In the genomic region with DNA sequence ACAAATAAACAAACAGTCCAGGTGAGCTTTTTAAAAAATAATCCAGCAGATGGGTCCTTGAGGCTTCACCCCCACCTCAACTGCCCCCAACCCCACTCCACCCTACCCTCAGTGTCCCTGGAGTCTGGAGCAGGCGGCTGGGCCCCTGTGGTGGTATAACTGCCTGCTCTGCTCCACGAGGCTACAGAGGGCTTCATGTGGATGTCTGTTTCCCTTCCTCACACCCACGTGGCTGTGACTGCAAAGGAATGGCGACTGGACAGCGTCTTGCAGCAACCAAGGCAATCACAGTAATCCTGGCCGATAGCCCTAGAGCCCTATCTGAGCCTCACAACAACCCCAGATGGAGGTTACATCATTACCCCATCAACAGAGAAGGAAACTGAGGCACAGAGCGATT, we compare ENCODE assay signal across 37 cellular contexts.
"Had no signal": no experiment of that assay in that cellular context is flagged by ENCODE, and none has a peak within 500 bp of the region (broad histone marks: within the 10 kb centered on the region; RNA-seq: fewer than 3 reads in every experiment).

No MANE protein-coding gene starts in this region.

- H3K36me3 ChIP-seq: adrenal gland, brain microvascular endothelial cell, breast epithelium had no signal

- H3K4me1 Mint-ChIP-seq: activated B cell treated with CpG ODN at 0.5 μM for 24 hours; activated CD4-positive, alpha-beta T cell treated with anti-CD3 and anti-CD28 coated beads, Interleukin-2, amount 10 ng/mL, durations not matched to agents 24 days and 14 days; activated naive CD8-positive, alpha-beta T cell treated with anti-CD3 and anti-CD28 coated beads for 36 hours; activated T-helper 17 cell treated with anti-CD3 and anti-CD28 coated beads, Interleukin-2, amount 50 U/mL, for 72 hours had no signal

- FAIRE-seq: astrocyte, TTC549 had no signal

- H3K27me3 Mint-ChIP-seq: activated CD4-positive, alpha-beta T cell treated with anti-CD3 and anti-CD28 coated beads, Interleukin-2, amount 10 ng/mL, durations not matched to agents 24 days and 14 days had no signal

- H3K27ac Mint-ChIP-seq: activated B cell treated with CpG ODN at 0.5 μM for 24 hours; activated CD4-positive, alpha-beta memory T cell treated with anti-CD3 and anti-CD28 coated beads for 36 hours; activated CD4-positive, alpha-beta T cell treated with anti-CD3 and anti-CD28 coated beads, Interleukin-2, amount 10 ng/mL, durations not matched to agents 24 days and 14 days; activated CD8-positive, alpha-beta T cell treated with anti-CD3 and anti-CD28 coated beads for 36 hours; activated naive CD4-positive, alpha-beta T cell treated with anti-CD3 and anti-CD28 coated beads for 36 hours; activated naive CD4-positive, alpha-beta T cell treated with anti-CD3 and anti-CD28 coated beads, Interleukin-2, amount 50 U/mL, for 72 hours; activated naive CD8-positive, alpha-beta T cell treated with anti-CD3 and anti-CD28 coated beads for 36 hours; activated T-cell treated with anti-CD3 and anti-CD28 coated beads, Interleukin-2, amount 50 U/mL, for 72 hours; activated T-helper 1 cell treated with anti-CD3 and anti-CD28 coated beads, Interleukin-12 subunit alpha, Interleukin-12 subunit beta, Interleukin-2, Interleukin-4 antibody, amounts not matched to agents 30 ng/mL and 10 ng/mL and 1 ng/mL, durations not matched to agents 14 hours and 24 hours and 36 hours; activated T-helper 17 cell treated with anti-CD3 and anti-CD28 coated beads, Interleukin-2, amount 50 U/mL, for 72 hours; T-helper 2 cell treated with Interferon-gamma antibody and Interleukin-4, amounts not matched to agents 5 μg/mL and 100 μg/mL, for 36 hours had no signal

- H3K9me3 ChIP-seq: adrenal gland, body of pancreas, breast epithelium had no signal

- H3K36me3 Mint-ChIP-seq: activated CD4-positive, alpha-beta memory T cell treated with anti-CD3 and anti-CD28 coated beads for 36 hours; activated naive CD4-positive, alpha-beta T cell treated with anti-CD3 and anti-CD28 coated beads, Interleukin-2, amount 50 U/mL, for 72 hours; activated naive CD8-positive, alpha-beta T cell treated with anti-CD3 and anti-CD28 coated beads for 36 hours had no signal

- H3K27ac ChIP-seq: adrenal gland, body of pancreas, brain microvascular endothelial cell, breast epithelium, VCaP had no signal

- H3K27me3 ChIP-seq: body of pancreas, brain microvascular endothelial cell, breast epithelium had no signal

- H3K4me1 ChIP-seq: adrenal gland, body of pancreas, breast epithelium had no signal

- H3K4me3 Mint-ChIP-seq: activated B cell treated with CpG ODN at 0.5 μM for 24 hours; activated CD4-positive, alpha-beta memory T cell treated with anti-CD3 and anti-CD28 coated beads for 36 hours; activated CD4-positive, alpha-beta T cell treated with anti-CD3 and anti-CD28 coated beads, Interleukin-2, amount 10 ng/mL, durations not matched to agents 24 days and 14 days; activated CD8-positive, alpha-beta T cell treated with anti-CD3 and anti-CD28 coated beads for 36 hours; activated naive CD4-positive, alpha-beta T cell treated with anti-CD3 and anti-CD28 coated beads for 36 hours; activated naive CD8-positive, alpha-beta T cell treated with anti-CD3 and anti-CD28 coated beads for 36 hours; activated T-cell treated with anti-CD3 and anti-CD28 coated beads, Interleukin-2, amount 50 U/mL, for 4 hours; activated T-cell treated with anti-CD3 and anti-CD28 coated beads, Interleukin-2, amount 50 U/mL, for 72 hours; activated T-helper 1 cell treated with anti-CD3 and anti-CD28 coated beads, Interleukin-12 subunit alpha, Interleukin-12 subunit beta, Interleukin-2, Interleukin-4 antibody, amounts not matched to agents 30 ng/mL and 10 ng/mL and 1 ng/mL, durations not matched to agents 14 hours and 24 hours and 36 hours; activated T-helper 17 cell treated with anti-CD3 and anti-CD28 coated beads, Interleukin-2, amount 50 U/mL, for 72 hours; T-helper 1 cell treated with Interleukin-12 subunit alpha and Interleukin-12 subunit beta and Interleukin-4 antibody, amounts not matched to agents 30 μg/mL and 1 μg/mL, for 36 hours; T-helper 2 cell treated with Interferon-gamma antibody and Interleukin-4, amounts not matched to agents 5 μg/mL and 100 μg/mL, for 36 hours had no signal

- DNase-seq: activated B cell treated with CpG ODN at 0.5 μM for 24 hours; activated CD4-positive, alpha-beta memory T cell treated with anti-CD3 and anti-CD28 coated beads for 36 hours; activated CD4-positive, alpha-beta T cell treated with anti-CD3 and anti-CD28 coated beads for 4 hours; activated CD4-positive, alpha-beta T cell treated with anti-CD3 and anti-CD28 coated beads, Interleukin-2, amount 10 ng/mL, durations not matched to agents 24 days and 14 days; activated CD4-positive, alpha-beta T cell treated with anti-CD3 and anti-CD28 coated beads, Interleukin-2, amount 50 U/mL, for 1 hour; activated CD4-positive, alpha-beta T cell treated with anti-CD3 and anti-CD28 coated beads, Interleukin-2, amount 50 U/mL, for 4 hours; activated CD4-positive, CD25-positive, alpha-beta regulatory T cell treated with anti-CD3 and anti-CD28 coated beads, Interleukin-2, amount 50 U/mL, for 72 hours; activated CD8-positive, alpha-beta memory T cell treated with anti-CD3 and anti-CD28 coated beads, Interleukin-2, amount 50 U/mL, for 4 hours; activated CD8-positive, alpha-beta T cell treated with anti-CD3 and anti-CD28 coated beads for 36 hours; activated effector memory CD4-positive, alpha-beta T cell treated with anti-CD3 and anti-CD28 coated beads, Interleukin-2, amount 50 U/mL, for 16 hours; activated gamma-delta T cell treated with Interleukin-2 at 50 U/mL for 16 hours; activated naive CD4-positive, alpha-beta T cell; activated naive CD4-positive, alpha-beta T cell treated with anti-CD3 and anti-CD28 coated beads for 36 hours; activated naive CD4-positive, alpha-beta T cell treated with anti-CD3 and anti-CD28 coated beads, Interleukin-2, amount 50 U/mL, for 16 hours; activated naive CD8-positive, alpha-beta T cell treated with anti-CD3 and anti-CD28 coated beads for 36 hours; activated T-cell treated with anti-CD3 and anti-CD28 coated beads for 4 hours; activated T-cell treated with anti-CD3 and anti-CD28 coated beads, Interleukin-2, amount 50 U/mL, for 1 hour; activated T-cell treated with anti-CD3 and anti-CD28 coated beads, Interleukin-2, amount 50 U/mL, for 4 hours; activated T-cell treated with anti-CD3 and anti-CD28 coated beads, Interleukin-2, amount 50 U/mL, for 72 hours; adrenal gland; amniotic stem cell; aorta; body of pancreas; brain microvascular endothelial cell; central memory CD4-positive, alpha-beta T cell; T-helper 1 cell; T-helper 2 cell; T-helper 9 cell had no signal

- H3K9me3 Mint-ChIP-seq: activated B cell treated with CpG ODN at 0.5 μM for 24 hours; activated CD4-positive, alpha-beta memory T cell treated with anti-CD3 and anti-CD28 coated beads for 36 hours; activated CD4-positive, alpha-beta T cell treated with anti-CD3 and anti-CD28 coated beads, Interleukin-2, amount 10 ng/mL, durations not matched to agents 24 days and 14 days; activated CD8-positive, alpha-beta T cell treated with anti-CD3 and anti-CD28 coated beads for 36 hours; activated naive CD4-positive, alpha-beta T cell treated with anti-CD3 and anti-CD28 coated beads for 36 hours; activated naive CD4-positive, alpha-beta T cell treated with anti-CD3 and anti-CD28 coated beads, Interleukin-2, amount 50 U/mL, for 72 hours; activated naive CD8-positive, alpha-beta T cell treated with anti-CD3 and anti-CD28 coated beads for 36 hours; activated T-cell treated with anti-CD3 and anti-CD28 coated beads, Interleukin-2, amount 50 U/mL, for 4 hours; activated T-cell treated with anti-CD3 and anti-CD28 coated beads, Interleukin-2, amount 50 U/mL, for 72 hours; activated T-helper 1 cell treated with anti-CD3 and anti-CD28 coated beads, Interleukin-12 subunit alpha, Interleukin-12 subunit beta, Interleukin-2, Interleukin-4 antibody, amounts not matched to agents 30 ng/mL and 10 ng/mL and 1 ng/mL, durations not matched to agents 14 hours and 24 hours and 36 hours; activated T-helper 17 cell treated with anti-CD3 and anti-CD28 coated beads, Interleukin-2, amount 50 U/mL, for 72 hours; T-helper 1 cell treated with Interleukin-12 subunit alpha and Interleukin-12 subunit beta and Interleukin-4 antibody, amounts not matched to agents 30 μg/mL and 1 μg/mL, for 36 hours; T-helper 2 cell treated with Interferon-gamma antibody and Interleukin-4, amounts not matched to agents 5 μg/mL and 100 μg/mL, for 36 hours had no signal

- H3K4me3 ChIP-seq: adrenal gland, body of pancreas, breast epithelium had no signal

- ATAC-seq: activated CD8-positive, alpha-beta T cell treated with anti-CD3 and anti-CD28 coated beads for 36 hours; activated naive CD4-positive, alpha-beta T cell treated with anti-CD3 and anti-CD28 coated beads, Interleukin-2, amount 50 U/mL, for 72 hours; activated T-cell treated with anti-CD3 and anti-CD28 coated beads, Interleukin-2, amount 50 U/mL, for 4 hours; activated T-cell treated with anti-CD3 and anti-CD28 coated beads, Interleukin-2, amount 50 U/mL, for 72 hours; activated T-helper 17 cell treated with anti-CD3 and anti-CD28 coated beads, Interleukin-2, amount 50 U/mL, for 72 hours; body of pancreas had no signal
